Comparison of ENCODE assay signal across 26 cellular contexts in the genomic region with DNA sequence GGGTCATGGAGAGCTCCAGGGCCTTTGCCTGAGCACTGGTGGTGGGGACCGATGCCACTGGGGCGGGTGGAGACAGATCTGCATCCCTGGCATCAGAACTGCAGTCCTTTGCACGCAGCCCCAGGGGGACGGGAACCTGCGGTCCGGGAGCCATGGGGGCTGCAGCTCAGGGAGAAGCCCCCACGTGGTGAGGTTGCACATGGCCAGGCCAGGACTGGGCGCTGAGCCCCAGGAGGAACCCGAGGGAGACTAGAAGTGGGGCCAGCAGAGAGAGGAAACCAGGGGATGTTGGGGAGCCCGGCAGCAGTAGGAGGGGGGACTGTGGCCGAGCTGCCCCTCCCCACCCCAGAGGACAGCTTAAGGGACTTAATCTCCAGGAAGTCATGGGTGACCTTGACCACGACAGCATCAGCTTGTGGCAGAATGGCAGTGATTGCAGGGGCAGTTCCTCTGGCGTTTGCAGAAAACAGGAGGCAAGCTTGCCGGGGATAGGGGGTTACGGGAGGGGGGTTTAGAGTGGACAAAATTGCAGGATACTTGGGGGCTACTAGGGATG.
"Had no signal": no experiment of that assay in that cellular context is flagged by ENCODE, and none has a peak within 500 bp of the region (broad histone marks: within the 10 kb centered on the region; RNA-seq: fewer than 3 reads in every experiment).

No MANE protein-coding gene starts in this region.

- H3K36me3 ChIP-seq: esophagus squamous epithelium, heart right ventricle, neutrophil, tibial artery had no signal

- H3K36me3 Mint-ChIP-seq: type B pancreatic cell had no signal

- H3K4me1 ChIP-seq: esophagus squamous epithelium, heart right ventricle, parathyroid adenoma had no signal

- H3K4me2 ChIP-seq: smooth muscle cell had no signal

- H3K27ac Mint-ChIP-seq: effector memory CD8-positive, alpha-beta T cell; immature natural killer cell; memory B cell; natural killer cell; progenitor cell of endocrine pancreas; type B pancreatic cell had no signal

- H3K4me3 ChIP-seq: esophagus squamous epithelium, heart right ventricle, lung, smooth muscle cell, tibial artery had no signal

- H3K9ac ChIP-seq: parathyroid adenoma had no signal

- ATAC-seq: effector memory CD8-positive, alpha-beta T cell; heart right ventricle; natural killer cell; sciatic nerve; stimulated activated naive CD8-positive, alpha-beta T cell treated with anti-CD3 and anti-CD28 coated beads, Interleukin-15, amount 100 ng/mL, for 72 hours had no signal

- H3K27me3 Mint-ChIP-seq: stimulated activated naive CD8-positive, alpha-beta T cell treated with anti-CD3 and anti-CD28 coated beads, Interleukin-15, amount 100 ng/mL, for 72 hours had no signal

- H3K27ac ChIP-seq: esophagus squamous epithelium, heart right ventricle, neutrophil, parathyroid adenoma, tibial artery had no signal

- H3K4me1 Mint-ChIP-seq: immature natural killer cell; memory B cell; natural killer cell; stimulated activated naive CD8-positive, alpha-beta T cell treated with anti-CD3 and anti-CD28 coated beads, Interleukin-15, amount 100 ng/mL, for 72 hours had no signal

- H2AFZ ChIP-seq: parathyroid adenoma had no signal

- H3K79me2 ChIP-seq: parathyroid adenoma had no signal

- DNase-seq: cortex of kidney; effector memory CD8-positive, alpha-beta T cell; erythroblast; esophagus squamous epithelium; foreskin melanocyte; glutamatergic neuron; heart right ventricle; hypothalamus; immature natural killer cell; islet precursor cell; natural killer cell; stimulated activated CD4-positive, alpha-beta T cell treated with anti-CD3 and anti-CD28 coated beads, Interleukin-12 subunit alpha, Interleukin-12 subunit beta, amount 100 ng/mL, for 4 hours; stimulated activated CD4-positive, alpha-beta T cell treated with anti-CD3 and anti-CD28 coated beads, Interleukin-1b, Interleukin-23, amount 100 ng/mL, for 48 hours; stimulated activated CD4-positive, alpha-beta T cell treated with anti-CD3 and anti-CD28 coated beads, Interleukin-4, amount 100 ng/mL, for 1 hour; stimulated activated CD8-positive, alpha-beta memory T cell treated with anti-CD3 and anti-CD28 coated beads, Interleukin-4, amount 100 ng/mL, for 48 hours; stimulated activated naive CD4-positive, alpha-beta T cell; stimulated activated naive CD8-positive, alpha-beta T cell treated with anti-CD3 and anti-CD28 coated beads, Interleukin-15, amount 100 ng/mL, for 72 hours; tibial artery had no signal

- H3K4me3 Mint-ChIP-seq: effector memory CD8-positive, alpha-beta T cell; immature natural killer cell; memory B cell; natural killer cell; stimulated activated naive CD8-positive, alpha-beta T cell treated with anti-CD3 and anti-CD28 coated beads, Interleukin-15, amount 100 ng/mL, for 72 hours; type B pancreatic cell had no signal
